Comparison of ENCODE assay signal across 7 cellular contexts in the genomic region with DNA sequence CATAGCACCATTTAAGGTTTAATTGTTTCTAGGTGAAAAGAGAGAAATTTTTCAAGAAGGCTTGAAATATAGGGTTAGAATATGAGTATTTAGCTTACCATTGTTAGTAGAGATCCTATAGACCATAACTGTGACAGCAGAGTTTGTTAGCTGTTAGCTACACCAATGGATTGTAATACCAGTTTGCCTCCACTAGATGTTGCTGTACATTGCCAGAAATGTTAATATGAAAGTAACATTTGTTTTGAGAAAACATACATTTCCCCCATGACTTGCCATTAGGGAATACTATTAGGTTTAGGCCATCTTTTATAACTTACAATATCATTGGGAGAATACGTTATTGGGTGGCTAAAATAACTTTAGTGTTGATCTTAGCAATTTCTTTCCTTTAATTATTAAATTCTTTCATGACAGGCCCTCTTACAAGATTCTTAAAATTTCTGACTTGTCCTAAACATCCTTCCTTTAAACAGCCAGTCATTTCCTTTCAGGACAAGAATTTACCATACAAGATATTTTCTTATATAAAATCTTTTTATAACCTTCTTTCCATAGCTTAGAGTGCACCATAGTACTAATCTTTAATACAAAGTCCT. TPM values are rescaled to one million over a fixed set of nuclear protein-coding genes. Genes with fewer than 3 reads are reported as not detected.
DNase-seq lines count a peak whose midpoint lies in the region; ATAC-seq and TF ChIP-seq lines count a peak whose summit lies in the region.

No MANE protein-coding gene starts in this region.

- ATAC-seq in HG03103 (IDR thresholded peaks at IDR 0.05; ENCODE audit: low read depth, unreplicated experiment): peak; percentile 68

- H3K27ac ChIP-seq in coronary artery: no peak overlapping the region

- 14 to 33% methylated on average over 1 of the region's 1 CpG for WGBS in lower leg skin, 2 donors

- TF ChIP-seq CTCF in coronary artery (IDR thresholded peaks at IDR 0.05) (peak; percentile 65), lower leg skin (IDR thresholded peaks at IDR 0.05) (no peak)

- no peak for TF ChIP-seq POLR2A in lower leg skin (IDR thresholded peaks at IDR 0.05)

- intact Hi-C loops in lower leg skin (cut with DNase I; ENCODE audit: low total_unique reads): no loop called here

- peak; percentile 11 for DNase-seq in GM04503 (ENCODE audit: low read depth)
- DNase-seq in NOMO-1 treated with DMSO at 0.1 percent for 48 hours (lab: John Stamatoyannopoulos, UW; ENCODE audit: unreplicated experiment): peak; percentile 29
- DNase-seq in coronary artery (ENCODE audit: low spot score): no peak
- peak; percentile 57 to 73 for DNase-seq in lung microvascular endothelial cell (ENCODE audit: low read depth in 2 of 2)
- DNase-seq in lower leg skin (ENCODE audit: low spot score in 2 of 2): no peak
- DNase-seq in DMS153 (lab: John Stamatoyannopoulos, UW): no peak

- H3K4me3 ChIP-seq in coronary artery (no peak overlapping the region), lower leg skin (ENCODE audit: low read depth, poor library complexity, severe bottlenecking) (no peak overlapping the region)

RNA-seq across cellular contexts. Expression of a gene that starts 39.5 kb away (rescaled TPM):
- total RNA-seq in lung microvascular endothelial cell (2.6 and 3.1 TPM in 2 replicates), lower leg skin (10 to 100 TPM in 1 of 4 donors, 1 to 10 TPM in 3; 3.9 to 12.0 (median 7.2) TPM)

RNA-seq across cellular contexts. Expression of a gene that starts 48.3 kb away (rescaled TPM):
- 4.1 and 13.7 TPM in 2 replicates for total RNA-seq in lung microvascular endothelial cell
- total RNA-seq in lower leg skin: 100 to 1,000 TPM in 1 of 4 donors, 10 to 100 TPM in 3; 61.3 to 224 (median 66.3) TPM

RNA-seq across cellular contexts. Expression of a gene that starts 55.1 kb away (rescaled TPM):
- total RNA-seq in lung microvascular endothelial cell: 4.2 and 5.9 TPM in 2 replicates
- 10 to 100 TPM; 11.0 to 34.1 (median 25.1) TPM for total RNA-seq in lower leg skin

Comparison
In these comparisons a context has a peak if more than half of its experiments do, and no peak if none do; other contexts are left out.
1. DNase-seq: peak in GM04503 (single experiment), NOMO-1 treated with DMSO at 0.1 percent for 48 hours (single experiment) and lung microvascular endothelial cell (2 of 2); none in coronary artery (single experiment), lower leg skin (0 of 2) and DMS153 (single experiment).